1 cellular context compared by ENCODE assay signal in genomic region chr2:105755895-105756294, GRCh38.
TF ChIP-seq lines count a peak whose summit lies in the region.

No MANE protein-coding gene starts in this region.

TF ChIP-seq in endothelial cell of umbilical vein, 7 proteins besides CTCF, POLR2A, EP300 and RAD21 (continued from another document):
- TF ChIP-seq MYC (IDR thresholded peaks at IDR 0.05; ENCODE audit: low read depth, low read length) (no peak), GATA2 (IDR thresholded peaks at IDR 0.05; ENCODE audit: insufficient read depth, insufficient read length, low read depth, low read length) (no peak)
- TF ChIP-seq, protein P1, sequence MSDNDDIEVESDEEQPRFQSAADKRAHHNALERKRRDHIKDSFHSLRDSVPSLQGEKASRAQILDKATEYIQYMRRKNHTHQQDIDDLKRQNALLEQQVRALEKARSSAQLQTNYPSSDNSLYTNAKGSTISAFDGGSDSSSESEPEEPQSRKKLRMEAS (IDR thresholded peaks at IDR 0.05; ENCODE audit: insufficient read depth, insufficient read length) = no peak
